In the genomic region with DNA sequence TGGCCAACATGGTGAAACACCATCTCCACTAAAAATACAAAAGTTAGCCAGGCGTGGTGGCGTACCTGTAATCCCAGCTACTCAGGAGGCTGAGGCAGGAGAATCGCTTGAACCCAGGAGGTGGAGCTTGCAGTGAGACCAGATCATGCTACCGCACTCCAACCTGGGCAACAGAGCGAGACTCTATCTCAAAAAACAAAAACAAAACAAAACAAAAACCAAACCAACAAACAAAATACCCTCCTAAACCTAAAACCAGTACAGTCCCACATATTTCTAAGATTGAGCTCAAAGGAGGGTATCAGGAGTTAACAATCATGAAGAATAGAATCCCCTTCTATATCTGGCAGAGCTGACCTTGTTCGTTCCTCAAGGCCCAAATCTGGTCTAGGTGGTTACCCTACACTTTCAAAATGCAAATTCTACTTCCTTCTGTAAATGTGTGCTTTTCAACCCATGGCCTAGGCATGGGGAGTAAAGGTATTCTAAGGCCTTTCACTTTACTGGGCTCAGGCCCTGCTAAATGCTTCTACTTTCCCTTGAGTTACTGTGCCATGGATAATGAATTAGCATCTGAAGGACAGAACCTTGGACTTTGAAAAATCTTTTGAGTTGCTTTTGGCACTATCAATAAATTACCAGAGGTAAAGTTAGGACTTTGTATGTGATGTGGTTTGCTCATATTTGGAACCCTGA, we compare ENCODE assay signal across 1 cellular context.
TF ChIP-seq lines count a peak whose summit lies in the region.

No MANE protein-coding gene starts in this region.

TF ChIP-seq in GM12878, 131 proteins besides CTCF, POLR2A, EP300 and RAD21 (continued from another document and continues in another):
- TF ChIP-seq, protein P1, sequence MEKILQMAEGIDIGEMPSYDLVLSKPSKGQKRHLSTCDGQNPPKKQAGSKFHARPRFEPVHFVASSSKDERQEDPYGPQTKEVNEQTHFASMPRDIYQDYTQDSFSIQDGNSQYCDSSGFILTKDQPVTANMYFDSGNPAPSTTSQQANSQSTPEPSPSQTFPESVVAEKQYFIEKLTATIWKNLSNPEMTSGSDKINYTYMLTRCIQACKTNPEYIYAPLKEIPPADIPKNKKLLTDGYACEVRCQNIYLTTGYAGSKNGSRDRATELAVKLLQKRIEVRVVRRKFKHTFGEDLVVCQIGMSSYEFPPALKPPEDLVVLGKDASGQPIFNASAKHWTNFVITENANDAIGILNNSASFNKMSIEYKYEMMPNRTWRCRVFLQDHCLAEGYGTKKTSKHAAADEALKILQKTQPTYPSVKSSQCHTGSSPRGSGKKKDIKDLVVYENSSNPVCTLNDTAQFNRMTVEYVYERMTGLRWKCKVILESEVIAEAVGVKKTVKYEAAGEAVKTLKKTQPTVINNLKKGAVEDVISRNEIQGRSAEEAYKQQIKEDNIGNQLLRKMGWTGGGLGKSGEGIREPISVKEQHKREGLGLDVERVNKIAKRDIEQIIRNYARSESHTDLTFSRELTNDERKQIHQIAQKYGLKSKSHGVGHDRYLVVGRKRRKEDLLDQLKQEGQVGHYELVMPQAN (conservative IDR thresholded peaks at IDR 0.05), result no peak
- TF ChIP-seq, protein P2, sequence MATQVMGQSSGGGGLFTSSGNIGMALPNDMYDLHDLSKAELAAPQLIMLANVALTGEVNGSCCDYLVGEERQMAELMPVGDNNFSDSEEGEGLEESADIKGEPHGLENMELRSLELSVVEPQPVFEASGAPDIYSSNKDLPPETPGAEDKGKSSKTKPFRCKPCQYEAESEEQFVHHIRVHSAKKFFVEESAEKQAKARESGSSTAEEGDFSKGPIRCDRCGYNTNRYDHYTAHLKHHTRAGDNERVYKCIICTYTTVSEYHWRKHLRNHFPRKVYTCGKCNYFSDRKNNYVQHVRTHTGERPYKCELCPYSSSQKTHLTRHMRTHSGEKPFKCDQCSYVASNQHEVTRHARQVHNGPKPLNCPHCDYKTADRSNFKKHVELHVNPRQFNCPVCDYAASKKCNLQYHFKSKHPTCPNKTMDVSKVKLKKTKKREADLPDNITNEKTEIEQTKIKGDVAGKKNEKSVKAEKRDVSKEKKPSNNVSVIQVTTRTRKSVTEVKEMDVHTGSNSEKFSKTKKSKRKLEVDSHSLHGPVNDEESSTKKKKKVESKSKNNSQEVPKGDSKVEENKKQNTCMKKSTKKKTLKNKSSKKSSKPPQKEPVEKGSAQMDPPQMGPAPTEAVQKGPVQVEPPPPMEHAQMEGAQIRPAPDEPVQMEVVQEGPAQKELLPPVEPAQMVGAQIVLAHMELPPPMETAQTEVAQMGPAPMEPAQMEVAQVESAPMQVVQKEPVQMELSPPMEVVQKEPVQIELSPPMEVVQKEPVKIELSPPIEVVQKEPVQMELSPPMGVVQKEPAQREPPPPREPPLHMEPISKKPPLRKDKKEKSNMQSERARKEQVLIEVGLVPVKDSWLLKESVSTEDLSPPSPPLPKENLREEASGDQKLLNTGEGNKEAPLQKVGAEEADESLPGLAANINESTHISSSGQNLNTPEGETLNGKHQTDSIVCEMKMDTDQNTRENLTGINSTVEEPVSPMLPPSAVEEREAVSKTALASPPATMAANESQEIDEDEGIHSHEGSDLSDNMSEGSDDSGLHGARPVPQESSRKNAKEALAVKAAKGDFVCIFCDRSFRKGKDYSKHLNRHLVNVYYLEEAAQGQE (IDR thresholded peaks at IDR 0.05; ENCODE audit: low read depth, low read length), result no peak
- TF ChIP-seq CREM (IDR thresholded peaks at IDR 0.05; ENCODE audit: low read depth) (no peak), MXI1 (IDR thresholded peaks at IDR 0.05; ENCODE audit: low read depth, low read length) (no peak), RAD51 (IDR thresholded peaks at IDR 0.05) (no peak), BRCA1 (IDR thresholded peaks at IDR 0.05; ENCODE audit: low read depth, low read length) (no peak), CHD2 (IDR thresholded peaks at IDR 0.05; ENCODE audit: borderline replicate concordance, low read depth, low read length) (no peak), RBBP5 (conservative IDR thresholded peaks at IDR 0.05) (0 out of 2 replicates have a peak, but pooled peaks have one; percentile 54), CHD1 (IDR thresholded peaks at IDR 0.05; ENCODE audit: low read depth, low read length) (no peak), ZNF274 (IDR thresholded peaks at IDR 0.05; ENCODE audit: insufficient read depth, insufficient read length) (no peak), ZNF207 (IDR thresholded peaks at IDR 0.05; ENCODE audit: borderline replicate concordance) (no peak), SUPT20H (IDR thresholded peaks at IDR 0.05; ENCODE audit: borderline replicate concordance, control insufficient read depth, low read depth, low read length) (no peak), SMAD1 (IDR thresholded peaks at IDR 0.05; ENCODE audit: low read depth, partially characterized antibody) (no peak), BCL11A (IDR thresholded peaks at IDR 0.05; ENCODE audit: low read depth, low read length) (no peak), FOXM1 (IDR thresholded peaks at IDR 0.05; ENCODE audit: low read depth, low read length) (peak; percentile 24; the same call in 1 of the 2 replicates), STAT3 (IDR thresholded peaks at IDR 0.05; ENCODE audit: low read depth, low read length) (no peak), NR2C1 (IDR thresholded peaks at IDR 0.05) (no peak), TCF7 (IDR thresholded peaks at IDR 0.05; ENCODE audit: borderline replicate concordance) (no peak), RFX5 (IDR thresholded peaks at IDR 0.05; ENCODE audit: low read depth, low read length) (no peak), SUZ12 (IDR thresholded peaks at IDR 0.05; ENCODE audit: unreplicated experiment) (no peak), ZNF217 (IDR thresholded peaks at IDR 0.05) (no peak), EZH2 (IDR thresholded peaks at IDR 0.05; ENCODE audit: borderline replicate concordance, control insufficient read depth, low read depth, low read length) (no peak), ATF7 (IDR thresholded peaks at IDR 0.05; ENCODE audit: low read depth) (peak; percentile 55; the same call in 1 of the 2 replicates), DPF2 (IDR thresholded peaks at IDR 0.05) (no peak), LARP7 (IDR thresholded peaks at IDR 0.05) (no peak), CBFB (IDR thresholded peaks at IDR 0.05; ENCODE audit: low read depth) (no peak), YY1 (IDR thresholded peaks at IDR 0.05; ENCODE audit: low read depth, low read length) (no peak), ZSCAN29 (IDR thresholded peaks at IDR 0.05) (no peak), CREB1 (IDR thresholded peaks at IDR 0.05; ENCODE audit: low read depth) (no peak), POLR2AphosphoS5 (IDR thresholded peaks at IDR 0.05; ENCODE audit: low read length) (no peak), NFYA (IDR thresholded peaks at IDR 0.05; ENCODE audit: borderline replicate concordance, low read depth, low read length) (no peak), SREBF1 (IDR thresholded peaks at IDR 0.05; ENCODE audit: low read length) (no peak), TBL1XR1 (IDR thresholded peaks at IDR 0.05; ENCODE audit: low read depth, low read length) (no peak), HDAC2 (IDR thresholded peaks at IDR 0.05) (no peak), IKZF2 (IDR thresholded peaks at IDR 0.05) (peak in 1 of 2 experiments; percentile 49; a peak in 1 of 4 replicates), ZNF24 (IDR thresholded peaks at IDR 0.05) (no peak), FOXK2 (IDR thresholded peaks at IDR 0.05) (no peak), PAX8 (IDR thresholded peaks at IDR 0.05) (no peak), HDGF (IDR thresholded peaks at IDR 0.05) (peak; percentile 78)
- TF ChIP-seq, protein P3, sequence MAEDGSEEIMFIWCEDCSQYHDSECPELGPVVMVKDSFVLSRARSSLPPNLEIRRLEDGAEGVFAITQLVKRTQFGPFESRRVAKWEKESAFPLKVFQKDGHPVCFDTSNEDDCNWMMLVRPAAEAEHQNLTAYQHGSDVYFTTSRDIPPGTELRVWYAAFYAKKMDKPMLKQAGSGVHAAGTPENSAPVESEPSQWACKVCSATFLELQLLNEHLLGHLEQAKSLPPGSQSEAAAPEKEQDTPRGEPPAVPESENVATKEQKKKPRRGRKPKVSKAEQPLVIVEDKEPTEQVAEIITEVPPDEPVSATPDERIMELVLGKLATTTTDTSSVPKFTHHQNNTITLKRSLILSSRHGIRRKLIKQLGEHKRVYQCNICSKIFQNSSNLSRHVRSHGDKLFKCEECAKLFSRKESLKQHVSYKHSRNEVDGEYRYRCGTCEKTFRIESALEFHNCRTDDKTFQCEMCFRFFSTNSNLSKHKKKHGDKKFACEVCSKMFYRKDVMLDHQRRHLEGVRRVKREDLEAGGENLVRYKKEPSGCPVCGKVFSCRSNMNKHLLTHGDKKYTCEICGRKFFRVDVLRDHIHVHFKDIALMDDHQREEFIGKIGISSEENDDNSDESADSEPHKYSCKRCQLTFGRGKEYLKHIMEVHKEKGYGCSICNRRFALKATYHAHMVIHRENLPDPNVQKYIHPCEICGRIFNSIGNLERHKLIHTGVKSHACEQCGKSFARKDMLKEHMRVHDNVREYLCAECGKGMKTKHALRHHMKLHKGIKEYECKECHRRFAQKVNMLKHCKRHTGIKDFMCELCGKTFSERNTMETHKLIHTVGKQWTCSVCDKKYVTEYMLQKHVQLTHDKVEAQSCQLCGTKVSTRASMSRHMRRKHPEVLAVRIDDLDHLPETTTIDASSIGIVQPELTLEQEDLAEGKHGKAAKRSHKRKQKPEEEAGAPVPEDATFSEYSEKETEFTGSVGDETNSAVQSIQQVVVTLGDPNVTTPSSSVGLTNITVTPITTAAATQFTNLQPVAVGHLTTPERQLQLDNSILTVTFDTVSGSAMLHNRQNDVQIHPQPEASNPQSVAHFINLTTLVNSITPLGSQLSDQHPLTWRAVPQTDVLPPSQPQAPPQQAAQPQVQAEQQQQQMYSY (CRISPR knock-in tag; IDR thresholded peaks at IDR 0.05), result no peak
- TF ChIP-seq, protein P4, sequence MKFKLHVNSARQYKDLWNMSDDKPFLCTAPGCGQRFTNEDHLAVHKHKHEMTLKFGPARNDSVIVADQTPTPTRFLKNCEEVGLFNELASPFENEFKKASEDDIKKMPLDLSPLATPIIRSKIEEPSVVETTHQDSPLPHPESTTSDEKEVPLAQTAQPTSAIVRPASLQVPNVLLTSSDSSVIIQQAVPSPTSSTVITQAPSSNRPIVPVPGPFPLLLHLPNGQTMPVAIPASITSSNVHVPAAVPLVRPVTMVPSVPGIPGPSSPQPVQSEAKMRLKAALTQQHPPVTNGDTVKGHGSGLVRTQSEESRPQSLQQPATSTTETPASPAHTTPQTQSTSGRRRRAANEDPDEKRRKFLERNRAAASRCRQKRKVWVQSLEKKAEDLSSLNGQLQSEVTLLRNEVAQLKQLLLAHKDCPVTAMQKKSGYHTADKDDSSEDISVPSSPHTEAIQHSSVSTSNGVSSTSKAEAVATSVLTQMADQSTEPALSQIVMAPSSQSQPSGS (IDR thresholded peaks at IDR 0.05; ENCODE audit: low read length), result no peak
- TF ChIP-seq, protein P5, sequence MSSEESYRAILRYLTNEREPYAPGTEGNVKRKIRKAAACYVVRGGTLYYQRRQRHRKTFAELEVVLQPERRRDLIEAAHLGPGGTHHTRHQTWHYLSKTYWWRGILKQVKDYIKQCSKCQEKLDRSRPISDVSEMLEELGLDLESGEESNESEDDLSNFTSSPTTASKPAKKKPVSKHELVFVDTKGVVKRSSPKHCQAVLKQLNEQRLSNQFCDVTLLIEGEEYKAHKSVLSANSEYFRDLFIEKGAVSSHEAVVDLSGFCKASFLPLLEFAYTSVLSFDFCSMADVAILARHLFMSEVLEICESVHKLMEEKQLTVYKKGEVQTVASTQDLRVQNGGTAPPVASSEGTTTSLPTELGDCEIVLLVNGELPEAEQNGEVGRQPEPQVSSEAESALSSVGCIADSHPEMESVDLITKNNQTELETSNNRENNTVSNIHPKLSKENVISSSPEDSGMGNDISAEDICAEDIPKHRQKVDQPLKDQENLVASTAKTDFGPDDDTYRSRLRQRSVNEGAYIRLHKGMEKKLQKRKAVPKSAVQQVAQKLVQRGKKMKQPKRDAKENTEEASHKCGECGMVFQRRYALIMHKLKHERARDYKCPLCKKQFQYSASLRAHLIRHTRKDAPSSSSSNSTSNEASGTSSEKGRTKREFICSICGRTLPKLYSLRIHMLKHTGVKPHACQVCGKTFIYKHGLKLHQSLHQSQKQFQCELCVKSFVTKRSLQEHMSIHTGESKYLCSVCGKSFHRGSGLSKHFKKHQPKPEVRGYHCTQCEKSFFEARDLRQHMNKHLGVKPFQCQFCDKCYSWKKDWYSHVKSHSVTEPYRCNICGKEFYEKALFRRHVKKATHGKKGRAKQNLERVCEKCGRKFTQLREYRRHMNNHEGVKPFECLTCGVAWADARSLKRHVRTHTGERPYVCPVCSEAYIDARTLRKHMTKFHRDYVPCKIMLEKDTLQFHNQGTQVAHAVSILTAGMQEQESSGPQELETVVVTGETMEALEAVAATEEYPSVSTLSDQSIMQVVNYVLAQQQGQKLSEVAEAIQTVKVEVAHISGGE (CRISPR knock-in tag; IDR thresholded peaks at IDR 0.05), result no peak
- TF ChIP-seq, protein P6, sequence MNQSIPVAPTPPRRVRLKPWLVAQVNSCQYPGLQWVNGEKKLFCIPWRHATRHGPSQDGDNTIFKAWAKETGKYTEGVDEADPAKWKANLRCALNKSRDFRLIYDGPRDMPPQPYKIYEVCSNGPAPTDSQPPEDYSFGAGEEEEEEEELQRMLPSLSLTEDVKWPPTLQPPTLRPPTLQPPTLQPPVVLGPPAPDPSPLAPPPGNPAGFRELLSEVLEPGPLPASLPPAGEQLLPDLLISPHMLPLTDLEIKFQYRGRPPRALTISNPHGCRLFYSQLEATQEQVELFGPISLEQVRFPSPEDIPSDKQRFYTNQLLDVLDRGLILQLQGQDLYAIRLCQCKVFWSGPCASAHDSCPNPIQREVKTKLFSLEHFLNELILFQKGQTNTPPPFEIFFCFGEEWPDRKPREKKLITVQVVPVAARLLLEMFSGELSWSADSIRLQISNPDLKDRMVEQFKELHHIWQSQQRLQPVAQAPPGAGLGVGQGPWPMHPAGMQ (IDR thresholded peaks at IDR 0.05; ENCODE audit: borderline replicate concordance), result no peak
- TF ChIP-seq, protein P7, sequence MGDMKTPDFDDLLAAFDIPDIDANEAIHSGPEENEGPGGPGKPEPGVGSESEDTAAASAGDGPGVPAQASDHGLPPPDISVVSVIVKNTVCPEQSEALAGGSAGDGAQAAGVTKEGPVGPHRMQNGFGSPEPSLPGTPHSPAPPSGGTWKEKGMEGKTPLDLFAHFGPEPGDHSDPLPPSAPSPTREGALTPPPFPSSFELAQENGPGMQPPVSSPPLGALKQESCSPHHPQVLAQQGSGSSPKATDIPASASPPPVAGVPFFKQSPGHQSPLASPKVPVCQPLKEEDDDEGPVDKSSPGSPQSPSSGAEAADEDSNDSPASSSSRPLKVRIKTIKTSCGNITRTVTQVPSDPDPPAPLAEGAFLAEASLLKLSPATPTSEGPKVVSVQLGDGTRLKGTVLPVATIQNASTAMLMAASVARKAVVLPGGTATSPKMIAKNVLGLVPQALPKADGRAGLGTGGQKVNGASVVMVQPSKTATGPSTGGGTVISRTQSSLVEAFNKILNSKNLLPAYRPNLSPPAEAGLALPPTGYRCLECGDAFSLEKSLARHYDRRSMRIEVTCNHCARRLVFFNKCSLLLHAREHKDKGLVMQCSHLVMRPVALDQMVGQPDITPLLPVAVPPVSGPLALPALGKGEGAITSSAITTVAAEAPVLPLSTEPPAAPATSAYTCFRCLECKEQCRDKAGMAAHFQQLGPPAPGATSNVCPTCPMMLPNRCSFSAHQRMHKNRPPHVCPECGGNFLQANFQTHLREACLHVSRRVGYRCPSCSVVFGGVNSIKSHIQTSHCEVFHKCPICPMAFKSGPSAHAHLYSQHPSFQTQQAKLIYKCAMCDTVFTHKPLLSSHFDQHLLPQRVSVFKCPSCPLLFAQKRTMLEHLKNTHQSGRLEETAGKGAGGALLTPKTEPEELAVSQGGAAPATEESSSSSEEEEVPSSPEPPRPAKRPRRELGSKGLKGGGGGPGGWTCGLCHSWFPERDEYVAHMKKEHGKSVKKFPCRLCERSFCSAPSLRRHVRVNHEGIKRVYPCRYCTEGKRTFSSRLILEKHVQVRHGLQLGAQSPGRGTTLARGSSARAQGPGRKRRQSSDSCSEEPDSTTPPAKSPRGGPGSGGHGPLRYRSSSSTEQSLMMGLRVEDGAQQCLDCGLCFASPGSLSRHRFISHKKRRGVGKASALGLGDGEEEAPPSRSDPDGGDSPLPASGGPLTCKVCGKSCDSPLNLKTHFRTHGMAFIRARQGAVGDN (IDR thresholded peaks at IDR 0.05), result peak; percentile 24; the same call in 1 of the 2 replicates
